13 cellular contexts compared by ENCODE assay signal in genomic region chr13:44303681-44304432, GRCh38.
DNase-seq lines count a peak whose midpoint lies in the region; ATAC-seq and TF ChIP-seq lines count a peak whose summit lies in the region.
"Had no signal": no experiment of that assay in that cellular context is flagged by ENCODE, and none has a peak within 500 bp of the region (broad histone marks: within the 10 kb centered on the region; RNA-seq: fewer than 3 reads in every experiment).

No MANE protein-coding gene starts in this region.

- TF ChIP-seq CTCF in body of pancreas (IDR thresholded peaks at IDR 0.05) (no peak), hepatocyte (IDR thresholded peaks at IDR 0.05; ENCODE audit: poor library complexity) (no peak)

- no peaks in the 10 kb centered on the region for H3K79me2 ChIP-seq in hepatocyte

- ATAC-seq in body of pancreas (peak; percentile 26), HG03039 (IDR thresholded peaks at IDR 0.05; ENCODE audit: unreplicated experiment) (no peak), HG03045 (IDR thresholded peaks at IDR 0.05; ENCODE audit: unreplicated experiment) (no peak), GM19328 (IDR thresholded peaks at IDR 0.05; ENCODE audit: unreplicated experiment) (no peak), GM19452 (IDR thresholded peaks at IDR 0.05; ENCODE audit: unreplicated experiment) (no peak)

- H3K4me1 ChIP-seq in body of pancreas, result peaks cover 23% of the 10 kb centered on the region
- peaks cover 32% of the 10 kb centered on the region for H3K4me1 ChIP-seq in hepatocyte (ENCODE audit: insufficient read depth)
- peaks cover 32 to 58% (median 47%) of the 10 kb centered on the region in 3 donors for H3K4me1 ChIP-seq in skeletal muscle tissue (ENCODE audit: control insufficient read depth in 3 of 3, insufficient read depth in 3 of 3, low read length in 3 of 3)

- no peak overlapping the region for H3K4me2 ChIP-seq in hepatocyte

- no peak overlapping the region for H3K4me3 ChIP-seq in MG63
- no peak overlapping the region for H3K4me3 ChIP-seq in body of pancreas
- no peak overlapping the region for H3K4me3 ChIP-seq in hepatocyte
- H3K4me3 ChIP-seq in skeletal muscle tissue (ENCODE audit: low read length in 3 of 3), result no peak overlapping the region

- H4K20me1 ChIP-seq in hepatocyte (ENCODE audit: insufficient read depth, poor library complexity, severe bottlenecking), result no peaks in the 10 kb centered on the region

- no peak for TF ChIP-seq POLR2A in body of pancreas (IDR thresholded peaks at IDR 0.05)

- H3K9ac ChIP-seq in skeletal muscle tissue (ENCODE audit: low read depth in 1 of 3, low read length in 3 of 3), result no peak overlapping the region

- H3K9me3 ChIP-seq in MG63, result no peaks in the 10 kb centered on the region
- no peaks in the 10 kb centered on the region for H3K9me3 ChIP-seq in body of pancreas
- H3K9me3 ChIP-seq in hepatocyte (ENCODE audit: low read depth), result no peaks in the 10 kb centered on the region
- H3K9me3 ChIP-seq in skeletal muscle tissue (ENCODE audit: control insufficient read depth in 3 of 3, low read length in 3 of 3), result no peaks in the 10 kb centered on the region

- DNase-seq in MG63 (peak; percentile 85), body of pancreas (peak; percentile 25 to 62 (median 50)), hepatocyte (ENCODE audit: low spot score) (peak; percentile 36)
- DNase-seq: activated T-cell treated with anti-CD3 and anti-CD28 coated beads for 4 hours, GF-D8, naive B cell, NCI-H510A, SHP77 had no signal

- H3K36me3 ChIP-seq in MG63 (no peaks in the 10 kb centered on the region), body of pancreas (replicated peaks in 1 of 2; ENCODE audit: insufficient read depth in 1 of 2, low read depth in 2 of 2) (no peaks in the 10 kb centered on the region), hepatocyte (replicated peaks; ENCODE audit: insufficient read depth, low read depth) (no peaks in the 10 kb centered on the region), skeletal muscle tissue (ENCODE audit: control insufficient read depth in 3 of 3, insufficient read depth in 3 of 3, low read length in 3 of 3) (no peaks in the 10 kb centered on the region)

- H3K27ac ChIP-seq in body of pancreas (no peak overlapping the region), hepatocyte (peak overlapping the region; percentile 63), skeletal muscle tissue (ENCODE audit: low read depth, low read length) (peak overlapping the region; percentile 46)

- H3K27me3 ChIP-seq in MG63, result no peaks in the 10 kb centered on the region
- no peaks in the 10 kb centered on the region for H3K27me3 ChIP-seq in body of pancreas
- H3K27me3 ChIP-seq in hepatocyte, result no peaks in the 10 kb centered on the region
- H3K27me3 ChIP-seq in skeletal muscle tissue (ENCODE audit: control insufficient read depth in 3 of 3, insufficient read depth in 3 of 3, low read length in 3 of 3), result no peaks in the 10 kb centered on the region

- WGBS in body of pancreas, 2 donors, result 66 to 71% methylated on average over 5 of the region's 5 CpGs
- WGBS in hepatocyte (ENCODE audit: low lambda C conversion rate, missing lambda C conversion rate), result 64% methylated on average over 5 of the region's 5 CpGs

- intact Hi-C loops in body of pancreas (cut with DNase I), result no loop called here

- no peak overlapping the region for H2AFZ ChIP-seq in hepatocyte

- no peaks in the 10 kb centered on the region for H3K9me2 ChIP-seq in hepatocyte (replicated peaks; ENCODE audit: insufficient read depth)

Comparison
In these comparisons a context has a peak if more than half of its experiments do, and no peak if none do; other contexts are left out.
1. H3K27ac ChIP-seq: peak in hepatocyte (single experiment) and skeletal muscle tissue (single experiment); none in body of pancreas (0 of 4).
2. Peak in every context shown above with its lines, with median percentiles within 50 percentile points of each other: DNase-seq.